Comparison of ENCODE assay signal across 13 cellular contexts in the genomic region with DNA sequence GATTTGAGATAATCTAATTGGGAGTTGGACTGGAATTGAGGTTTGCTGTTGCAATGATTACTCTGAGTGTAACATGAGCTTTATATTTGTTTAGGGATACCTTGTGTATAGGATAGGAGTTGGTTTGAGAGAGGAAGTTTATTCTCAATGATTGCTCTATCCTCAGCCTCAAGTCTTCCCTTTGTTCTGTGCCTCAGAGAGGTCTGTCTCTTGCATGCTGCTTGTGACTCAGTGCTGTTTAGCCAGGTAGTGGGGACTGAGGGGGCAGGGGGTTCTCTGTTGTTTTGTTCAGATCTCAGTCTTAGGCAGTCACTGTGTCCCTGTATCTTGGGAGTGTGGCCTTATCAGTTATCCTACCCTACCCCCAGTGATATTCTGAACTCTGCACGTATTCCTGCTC.
"Had no signal": no experiment of that assay in that cellular context is flagged by ENCODE, and none has a peak within 500 bp of the region (broad histone marks: within the 10 kb centered on the region; RNA-seq: fewer than 3 reads in every experiment).

No MANE protein-coding gene starts in this region.

- H3K9me3 Mint-ChIP-seq: activated naive CD8-positive, alpha-beta T cell treated with anti-CD3 and anti-CD28 coated beads, Interleukin-2, amount 10 ng/mL, durations not matched to agents 7 days and 5 days had no signal

- DNase-seq: activated CD4-positive, CD25-positive, alpha-beta regulatory T cell treated with anti-CD3 and anti-CD28 coated beads, Interleukin-2, amount 50 U/mL, for 72 hours; activated naive CD4-positive, alpha-beta T cell; activated naive CD8-positive, alpha-beta T cell treated with anti-CD3 and anti-CD28 coated beads, Interleukin-2, amount 10 ng/mL, durations not matched to agents 7 days and 5 days; effector CD4-positive, alpha-beta T cell; foreskin fibroblast; hippocampal formation; immature natural killer cell; stimulated activated naive CD8-positive, alpha-beta T cell treated with anti-CD3 and anti-CD28 coated beads, Interleukin-15, Interleukin-2, amounts not matched to agents 100 U/mL and 50 U/mL, for 24 hours; transverse colon had no signal

- H3K27me3 Mint-ChIP-seq: activated naive CD8-positive, alpha-beta T cell treated with anti-CD3 and anti-CD28 coated beads, Interleukin-2, amount 10 ng/mL, durations not matched to agents 7 days and 5 days; central memory CD8-positive, alpha-beta T cell had no signal

- H3K27me3 ChIP-seq: transverse colon had no signal

- H3K27ac Mint-ChIP-seq: activated naive CD8-positive, alpha-beta T cell treated with anti-CD3 and anti-CD28 coated beads, Interleukin-2, amount 10 ng/mL, durations not matched to agents 7 days and 5 days; brain; immature natural killer cell had no signal

- H3K4me1 Mint-ChIP-seq: activated naive CD8-positive, alpha-beta T cell treated with anti-CD3 and anti-CD28 coated beads, Interleukin-2, amount 10 ng/mL, durations not matched to agents 7 days and 5 days; central memory CD8-positive, alpha-beta T cell had no signal

- H3K4me3 Mint-ChIP-seq: activated naive CD8-positive, alpha-beta T cell treated with anti-CD3 and anti-CD28 coated beads, Interleukin-2, amount 10 ng/mL, durations not matched to agents 7 days and 5 days; brain; central memory CD8-positive, alpha-beta T cell; immature natural killer cell had no signal

- H3K4me1 ChIP-seq: transverse colon had no signal

- ATAC-seq: sciatic nerve; stimulated activated naive CD8-positive, alpha-beta T cell treated with anti-CD3 and anti-CD28 coated beads, Interleukin-15, Interleukin-2, amounts not matched to agents 100 U/mL and 50 U/mL, for 24 hours had no signal

- H3K4me3 ChIP-seq: coronary artery, transverse colon had no signal

- H3K36me3 ChIP-seq: transverse colon had no signal

- H3K36me3 Mint-ChIP-seq: activated naive CD8-positive, alpha-beta T cell treated with anti-CD3 and anti-CD28 coated beads, Interleukin-2, amount 10 ng/mL, durations not matched to agents 7 days and 5 days; brain had no signal

- H3K27ac ChIP-seq: coronary artery, transverse colon had no signal

- H3K9me3 ChIP-seq: transverse colon had no signal
